ENCODE assay signal across 35 cellular contexts in the genomic region with DNA sequence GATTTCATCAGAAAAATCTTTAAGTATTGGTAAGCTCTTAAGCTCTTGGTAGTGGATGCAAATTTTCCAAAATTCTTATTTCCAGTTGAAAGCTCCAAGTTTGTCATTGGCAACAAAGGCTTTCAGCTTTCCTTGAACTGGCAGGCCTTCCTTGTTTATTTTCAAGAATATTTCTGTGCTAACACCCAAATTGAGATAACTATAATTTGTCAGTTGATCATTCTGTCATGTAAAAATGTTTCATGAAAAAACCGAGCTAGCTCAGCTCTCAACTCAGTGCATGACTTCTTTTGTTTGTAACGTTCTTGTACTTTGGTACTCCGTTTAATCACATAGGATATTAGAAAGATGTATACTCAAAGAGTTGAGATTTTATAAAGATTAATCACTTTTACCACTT. TPM values are rescaled to one million over a fixed set of nuclear protein-coding genes. Genes with fewer than 3 reads are reported as not detected.
"Had no signal": no experiment of that assay in that cellular context is flagged by ENCODE, and none has a peak within 500 bp of the region (broad histone marks: within the 10 kb centered on the region; RNA-seq: fewer than 3 reads in every experiment).

No MANE protein-coding gene starts in this region.

- H3K27me3 ChIP-seq: body of pancreas, esophagus muscularis mucosa, heart left ventricle had no signal

- H3K4me3 Mint-ChIP-seq: activated CD4-positive, alpha-beta memory T cell treated with anti-CD3 and anti-CD28 coated beads for 36 hours; activated CD4-positive, alpha-beta T cell treated with anti-CD3 and anti-CD28 coated beads for 36 hours; activated CD4-positive, alpha-beta T cell treated with anti-CD3 and anti-CD28 coated beads, Interleukin-2, amount 10 ng/mL, durations not matched to agents 24 days and 14 days; activated CD8-positive, alpha-beta memory T cell treated with anti-CD3 and anti-CD28 coated beads, Interleukin-2, amount 10 ng/mL, durations not matched to agents 7 days and 5 days; activated CD8-positive, alpha-beta T cell treated with anti-CD3 and anti-CD28 coated beads, Interleukin-2, amount 10 ng/mL, durations not matched to agents 7 days and 5 days; activated naive CD4-positive, alpha-beta T cell treated with anti-CD3 and anti-CD28 coated beads for 36 hours; activated naive CD4-positive, alpha-beta T cell treated with anti-CD3 and anti-CD28 coated beads, Interleukin-2, amount 50 U/mL, for 24 hours; activated naive CD8-positive, alpha-beta T cell treated with anti-CD3 and anti-CD28 coated beads, Interleukin-2, amount 10 ng/mL, durations not matched to agents 7 days and 5 days; activated T-helper 1 cell treated with anti-CD3 and anti-CD28 coated beads, Interleukin-12 subunit alpha, Interleukin-12 subunit beta, Interleukin-2, Interleukin-4 antibody, amounts not matched to agents 30 ng/mL and 10 ng/mL and 1 ng/mL, durations not matched to agents 14 hours and 24 hours and 36 hours; effector memory CD8-positive, alpha-beta T cell; T-helper 17 cell; T-helper 2 cell treated with Interferon-gamma antibody and Interleukin-4, amounts not matched to agents 5 μg/mL and 100 μg/mL, for 36 hours had no signal

- H3K4me3 ChIP-seq: body of pancreas, coronary artery, esophagus muscularis mucosa, heart left ventricle had no signal

- H3K4me1 Mint-ChIP-seq: activated CD8-positive, alpha-beta memory T cell treated with anti-CD3 and anti-CD28 coated beads, Interleukin-2, amount 10 ng/mL, durations not matched to agents 7 days and 5 days; activated naive CD4-positive, alpha-beta T cell treated with anti-CD3 and anti-CD28 coated beads, Interleukin-2, amount 50 U/mL, for 24 hours; activated naive CD8-positive, alpha-beta T cell treated with anti-CD3 and anti-CD28 coated beads, Interleukin-2, amount 10 ng/mL, durations not matched to agents 7 days and 5 days had no signal

- H3K27ac ChIP-seq: body of pancreas, coronary artery, heart left ventricle, WERI-Rb-1 had no signal

- H3K36me3 ChIP-seq: WERI-Rb-1 had no signal

- DNase-seq: activated CD4-positive, alpha-beta memory T cell treated with anti-CD3 and anti-CD28 coated beads for 36 hours; activated CD4-positive, alpha-beta T cell treated with anti-CD3 and anti-CD28 coated beads for 36 hours; activated CD4-positive, alpha-beta T cell treated with anti-CD3 and anti-CD28 coated beads, Interleukin-2, amount 10 ng/mL, durations not matched to agents 24 days and 14 days; activated CD4-positive, CD25-positive, alpha-beta regulatory T cell; activated CD4-positive, CD25-positive, alpha-beta regulatory T cell treated with anti-CD3 and anti-CD28 coated beads, Interleukin-2, amount 50 U/mL, for 72 hours; activated CD8-positive, alpha-beta memory T cell treated with anti-CD3 and anti-CD28 coated beads, Interleukin-2, amount 10 ng/mL, durations not matched to agents 7 days and 5 days; activated CD8-positive, alpha-beta memory T cell treated with anti-CD3 and anti-CD28 coated beads, Interleukin-2, amount 50 U/mL, for 4 hours; activated CD8-positive, alpha-beta T cell treated with anti-CD3 and anti-CD28 coated beads, Interleukin-2, amount 10 ng/mL, durations not matched to agents 7 days and 5 days; activated effector memory CD4-positive, alpha-beta T cell treated with anti-CD3 and anti-CD28 coated beads, Interleukin-2, amount 50 U/mL, for 16 hours; activated naive CD4-positive, alpha-beta T cell treated with anti-CD3 and anti-CD28 coated beads for 36 hours; activated naive CD8-positive, alpha-beta T cell treated with anti-CD3 and anti-CD28 coated beads, Interleukin-2, amount 10 ng/mL, durations not matched to agents 7 days and 5 days; activated T-cell treated with anti-CD3 and anti-CD28 coated beads, Interleukin-2, amount 50 U/mL, for 1 hour; activated T-cell treated with anti-CD3 and anti-CD28 coated beads, Interleukin-2, amount 50 U/mL, for 48 hours; amygdala; aorta; body of pancreas; caudate nucleus; dermis blood vessel endothelial cell; effector CD4-positive, alpha-beta T cell; effector memory CD8-positive, alpha-beta T cell; erythroblast; foreskin melanocyte; glutamatergic neuron; heart left ventricle; T-helper 1 cell; T-helper 17 cell; T1000; WERI-Rb-1 had no signal

- H3K9me3 ChIP-seq: body of pancreas, esophagus muscularis mucosa, heart left ventricle had no signal

- ATAC-seq: activated CD4-positive, alpha-beta T cell treated with anti-CD3 and anti-CD28 coated beads for 36 hours; activated CD8-positive, alpha-beta memory T cell treated with anti-CD3 and anti-CD28 coated beads, Interleukin-2, amount 10 ng/mL, durations not matched to agents 7 days and 5 days; activated CD8-positive, alpha-beta T cell treated with anti-CD3 and anti-CD28 coated beads, Interleukin-2, amount 10 ng/mL, durations not matched to agents 7 days and 5 days; body of pancreas; effector memory CD8-positive, alpha-beta T cell; heart left ventricle; T-helper 17 cell had no signal

- H3K27me3 Mint-ChIP-seq: activated CD4-positive, alpha-beta memory T cell treated with anti-CD3 and anti-CD28 coated beads for 36 hours; activated CD4-positive, alpha-beta T cell treated with anti-CD3 and anti-CD28 coated beads for 36 hours; activated CD4-positive, alpha-beta T cell treated with anti-CD3 and anti-CD28 coated beads, Interleukin-2, amount 10 ng/mL, durations not matched to agents 24 days and 14 days; activated CD8-positive, alpha-beta memory T cell treated with anti-CD3 and anti-CD28 coated beads, Interleukin-2, amount 10 ng/mL, durations not matched to agents 7 days and 5 days; activated naive CD4-positive, alpha-beta T cell treated with anti-CD3 and anti-CD28 coated beads, Interleukin-2, amount 50 U/mL, for 24 hours; activated naive CD8-positive, alpha-beta T cell treated with anti-CD3 and anti-CD28 coated beads, Interleukin-2, amount 10 ng/mL, durations not matched to agents 7 days and 5 days; effector memory CD8-positive, alpha-beta T cell; T-helper 17 cell had no signal

- H3K27ac Mint-ChIP-seq: activated CD4-positive, alpha-beta memory T cell treated with anti-CD3 and anti-CD28 coated beads for 36 hours; activated CD4-positive, alpha-beta T cell treated with anti-CD3 and anti-CD28 coated beads for 36 hours; activated CD4-positive, alpha-beta T cell treated with anti-CD3 and anti-CD28 coated beads, Interleukin-2, amount 10 ng/mL, durations not matched to agents 24 days and 14 days; activated CD8-positive, alpha-beta memory T cell treated with anti-CD3 and anti-CD28 coated beads, Interleukin-2, amount 10 ng/mL, durations not matched to agents 7 days and 5 days; activated CD8-positive, alpha-beta T cell treated with anti-CD3 and anti-CD28 coated beads, Interleukin-2, amount 10 ng/mL, durations not matched to agents 7 days and 5 days; activated naive CD4-positive, alpha-beta T cell treated with anti-CD3 and anti-CD28 coated beads for 36 hours; activated naive CD4-positive, alpha-beta T cell treated with anti-CD3 and anti-CD28 coated beads, Interleukin-2, amount 50 U/mL, for 24 hours; activated naive CD8-positive, alpha-beta T cell treated with anti-CD3 and anti-CD28 coated beads, Interleukin-2, amount 10 ng/mL, durations not matched to agents 7 days and 5 days; activated T-helper 1 cell treated with anti-CD3 and anti-CD28 coated beads, Interleukin-12 subunit alpha, Interleukin-12 subunit beta, Interleukin-2, Interleukin-4 antibody, amounts not matched to agents 30 ng/mL and 10 ng/mL and 1 ng/mL, durations not matched to agents 14 hours and 24 hours and 36 hours; activated T-helper 2 cell treated with anti-CD3 and anti-CD28 coated beads, Interferon-gamma antibody, Interleukin-2, Interleukin-4, amounts not matched to agents 10 μg/mL and 5 μg/mL and 100 μg/mL, durations not matched to agents 14 hours and 24 hours and 36 hours; effector memory CD8-positive, alpha-beta T cell; T-helper 17 cell; T-helper 2 cell treated with Interferon-gamma antibody and Interleukin-4, amounts not matched to agents 5 μg/mL and 100 μg/mL, for 36 hours had no signal

- H3K9me3 Mint-ChIP-seq: activated CD4-positive, alpha-beta memory T cell treated with anti-CD3 and anti-CD28 coated beads for 36 hours; activated CD4-positive, alpha-beta T cell treated with anti-CD3 and anti-CD28 coated beads, Interleukin-2, amount 10 ng/mL, durations not matched to agents 24 days and 14 days; activated naive CD4-positive, alpha-beta T cell treated with anti-CD3 and anti-CD28 coated beads for 36 hours; activated naive CD4-positive, alpha-beta T cell treated with anti-CD3 and anti-CD28 coated beads, Interleukin-2, amount 50 U/mL, for 24 hours; activated naive CD8-positive, alpha-beta T cell treated with anti-CD3 and anti-CD28 coated beads, Interleukin-2, amount 10 ng/mL, durations not matched to agents 7 days and 5 days; activated T-helper 1 cell treated with anti-CD3 and anti-CD28 coated beads, Interleukin-12 subunit alpha, Interleukin-12 subunit beta, Interleukin-2, Interleukin-4 antibody, amounts not matched to agents 30 ng/mL and 10 ng/mL and 1 ng/mL, durations not matched to agents 14 hours and 24 hours and 36 hours; activated T-helper 2 cell treated with anti-CD3 and anti-CD28 coated beads, Interferon-gamma antibody, Interleukin-2, Interleukin-4, amounts not matched to agents 10 μg/mL and 5 μg/mL and 100 μg/mL, durations not matched to agents 14 hours and 24 hours and 36 hours; effector memory CD8-positive, alpha-beta T cell; T-helper 2 cell treated with Interferon-gamma antibody and Interleukin-4, amounts not matched to agents 5 μg/mL and 100 μg/mL, for 36 hours had no signal

- H3K4me1 ChIP-seq: body of pancreas had no signal

- H3K36me3 Mint-ChIP-seq: activated CD4-positive, alpha-beta memory T cell treated with anti-CD3 and anti-CD28 coated beads for 36 hours; activated naive CD4-positive, alpha-beta T cell treated with anti-CD3 and anti-CD28 coated beads, Interleukin-2, amount 50 U/mL, for 24 hours; activated naive CD8-positive, alpha-beta T cell treated with anti-CD3 and anti-CD28 coated beads, Interleukin-2, amount 10 ng/mL, durations not matched to agents 7 days and 5 days had no signal

RNA-seq across cellular contexts. Expression of a gene that starts 38.9 kb away (rescaled TPM):
- total RNA-seq: fibroblast of villous mesenchyme had no signal
